10 cellular contexts compared by ENCODE assay signal in the genomic region with DNA sequence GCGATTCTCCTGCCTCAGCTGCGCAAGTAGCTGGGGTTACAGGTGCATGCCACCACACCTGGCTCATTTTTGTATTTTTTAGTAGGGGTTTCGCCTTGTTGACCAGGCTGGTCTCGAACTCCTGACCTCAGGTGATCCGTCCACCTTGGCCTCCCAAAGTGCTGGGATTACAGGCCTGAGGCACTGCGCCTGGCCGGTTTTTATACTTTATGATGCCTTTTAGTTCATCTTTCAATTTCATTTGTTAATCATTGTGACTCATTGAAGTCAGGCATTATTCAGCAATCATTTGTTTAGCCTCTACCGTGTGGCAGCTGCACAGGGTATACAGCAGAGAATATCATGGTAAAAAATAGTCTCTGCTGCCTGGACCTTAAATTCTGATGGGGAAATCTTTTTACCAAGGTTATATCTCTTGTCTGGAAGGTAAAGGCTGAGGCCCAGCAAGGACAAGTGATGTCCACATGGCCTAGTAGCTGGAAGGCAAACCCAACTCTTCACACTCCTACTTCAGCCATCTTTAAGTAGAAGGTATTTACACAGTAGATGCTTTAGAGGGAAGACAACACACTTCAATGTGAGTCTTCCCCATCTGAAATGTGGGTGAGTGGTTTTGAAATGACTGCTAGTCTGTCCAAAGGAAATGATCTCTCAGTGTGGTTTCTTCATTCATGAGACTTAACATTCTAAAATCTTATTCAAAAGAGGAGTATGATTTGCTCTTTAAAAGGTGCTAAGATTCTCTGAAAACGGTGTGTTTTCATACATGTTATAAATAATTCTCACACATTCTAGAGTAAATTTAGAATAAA.
DNase-seq lines count a peak whose midpoint lies in the region; ATAC-seq and TF ChIP-seq lines count a peak whose summit lies in the region.
"Had no signal": no experiment of that assay in that cellular context is flagged by ENCODE, and none has a peak within 500 bp of the region (broad histone marks: within the 10 kb centered on the region; RNA-seq: fewer than 3 reads in every experiment).

No MANE protein-coding gene starts in this region.

- peaks cover 55% of the 10 kb centered on the region for H3K4me1 Mint-ChIP-seq in activated naive CD8-positive, alpha-beta T cell (ENCODE audit: low read depth)
- peaks cover 44% of the 10 kb centered on the region for H3K4me1 Mint-ChIP-seq in stimulated activated memory B cell treated with anti-CD40 and anti-IgM and Interleukin-4, amounts not matched to agents 10 μg/mL and 1 μg/mL and 100 μg/mL, for 72 hours

- peaks cover 3% of the 10 kb centered on the region for H3K36me3 Mint-ChIP-seq in activated naive CD8-positive, alpha-beta T cell
- H3K36me3 Mint-ChIP-seq in stimulated activated memory B cell treated with anti-CD40 and anti-IgM and Interleukin-4, amounts not matched to agents 10 μg/mL and 1 μg/mL and 100 μg/mL, for 72 hours: no peaks in the 10 kb centered on the region

- no peaks in the 10 kb centered on the region for H3K27me3 Mint-ChIP-seq in activated naive CD8-positive, alpha-beta T cell
- no peaks in the 10 kb centered on the region for H3K27me3 Mint-ChIP-seq in stimulated activated memory B cell treated with anti-CD40 and anti-IgM and Interleukin-4, amounts not matched to agents 10 μg/mL and 1 μg/mL and 100 μg/mL, for 72 hours

- in situ Hi-C loops in brain microvascular endothelial cell (cut with HindIII; ENCODE audit: low pct_ligation_motif_present, low sequenced_read_pairs): loop anchor here (25.0 kb wide), 1 partner anchor 102 kb away; a partner anchor contains a TSS

- peak; percentile 35 for ATAC-seq in HG03108 (IDR thresholded peaks at IDR 0.05; ENCODE audit: unreplicated experiment)
- ATAC-seq in stimulated activated memory B cell treated with anti-CD40 and anti-IgM and Interleukin-4, amounts not matched to agents 10 μg/mL and 1 μg/mL and 100 μg/mL, for 72 hours: peak; percentile 48

- H3K4me3 Mint-ChIP-seq in activated naive CD8-positive, alpha-beta T cell: peak overlapping the region; percentile 80
- H3K4me3 Mint-ChIP-seq in stimulated activated memory B cell treated with anti-CD40 and anti-IgM and Interleukin-4, amounts not matched to agents 10 μg/mL and 1 μg/mL and 100 μg/mL, for 72 hours: peak overlapping the region; percentile 34

- peak; percentile 53 for DNase-seq in activated CD8-positive, alpha-beta memory T cell treated with anti-CD3 and anti-CD28 coated beads for 24 hours
- no peak for DNase-seq in activated CD8-positive, alpha-beta memory T cell treated with anti-CD3 and anti-CD28 coated beads, Interleukin-2, amount 50 U/mL, for 4 hours
- DNase-seq in stimulated activated CD4-positive, alpha-beta T cell treated with anti-CD3 and anti-CD28 coated beads, Interleukin-12 subunit alpha, Interleukin-12 subunit beta, amount 100 ng/mL, for 4 hours: no peak
- DNase-seq in brain microvascular endothelial cell (no peak), inferior parietal cortex (ENCODE audit: extremely low spot score) (no peak)
- DNase-seq: central memory CD4-positive, alpha-beta T cell; stimulated activated naive CD4-positive, alpha-beta T cell treated with Interleukin-2 at 50 U/mL for 16 hours had no signal

- TF ChIP-seq CTCF in brain microvascular endothelial cell (IDR thresholded peaks at IDR 0.05; ENCODE audit: low read depth, low read length, missing control alignments): no peak

- H3K36me3 ChIP-seq in brain microvascular endothelial cell (replicated peaks): no peaks in the 10 kb centered on the region

- H3K27ac Mint-ChIP-seq in activated naive CD8-positive, alpha-beta T cell: peak overlapping the region; percentile 68
- H3K27ac Mint-ChIP-seq in stimulated activated memory B cell treated with anti-CD40 and anti-IgM and Interleukin-4, amounts not matched to agents 10 μg/mL and 1 μg/mL and 100 μg/mL, for 72 hours: peak overlapping the region; percentile 35

- H3K27ac ChIP-seq in brain microvascular endothelial cell: no peak overlapping the region

- H3K4me3 ChIP-seq in brain microvascular endothelial cell (ENCODE audit: low read depth, low read length): no peak overlapping the region

- no peaks in the 10 kb centered on the region for H3K9me3 Mint-ChIP-seq in activated naive CD8-positive, alpha-beta T cell (ENCODE audit: low read depth)
- H3K9me3 Mint-ChIP-seq in stimulated activated memory B cell treated with anti-CD40 and anti-IgM and Interleukin-4, amounts not matched to agents 10 μg/mL and 1 μg/mL and 100 μg/mL, for 72 hours: no peaks in the 10 kb centered on the region

- H3K27me3 ChIP-seq in brain microvascular endothelial cell (replicated peaks): no peaks in the 10 kb centered on the region
